In genomic region chr20:50652702-50653294, GRCh38 we compare ENCODE assay signal across 1 cellular context.
TF ChIP-seq lines count a peak whose summit lies in the region.

No MANE protein-coding gene starts in this region.

TF ChIP-seq in HepG2, 621 proteins besides CTCF, POLR2A, EP300 and RAD21 (continued from another document):
- TF ChIP-seq NR0B2 (CRISPR knock-in tag; IDR thresholded peaks at IDR 0.05) (no peak), TGIF2 (CRISPR knock-in tag; IDR thresholded peaks at IDR 0.05) (no peak), IRF1 (CRISPR knock-in tag; IDR thresholded peaks at IDR 0.05; ENCODE audit: low read depth) (no peak), KAT2B (IDR thresholded peaks at IDR 0.05; ENCODE audit: borderline replicate concordance, low read depth, low read length) (no peak), HES4 (CRISPR knock-in tag; IDR thresholded peaks at IDR 0.05; ENCODE audit: borderline replicate concordance) (no peak), SP140L (CRISPR knock-in tag; IDR thresholded peaks at IDR 0.05; ENCODE audit: borderline replicate concordance) (no peak), FOXK2 (IDR thresholded peaks at IDR 0.05) (no peak), FOXP4 (CRISPR knock-in tag; IDR thresholded peaks at IDR 0.05) (no peak), LRRFIP1 (CRISPR knock-in tag; conservative IDR thresholded peaks at IDR 0.05) (no peak), U2AF1 (optimal IDR thresholded peaks at IDR 0.05; ENCODE audit: low read depth, low read length) (no peak), FOXA3 (CRISPR knock-in tag; IDR thresholded peaks at IDR 0.05) (peak; percentile 33), ZNF749 (CRISPR knock-in tag; IDR thresholded peaks at IDR 0.05; ENCODE audit: borderline replicate concordance) (no peak), ZNF652 (CRISPR knock-in tag; IDR thresholded peaks at IDR 0.05; ENCODE audit: borderline replicate concordance, low read depth) (peak; percentile 80), MAFK (conservative IDR thresholded peaks at IDR 0.05 in 1 of 2, IDR thresholded peaks at IDR 0.05 in 1 of 2; ENCODE audit: low read length in 2 of 2) (no peak), SAP130 (CRISPR knock-in tag; IDR thresholded peaks at IDR 0.05; ENCODE audit: low read depth) (no peak), CBX5 (CRISPR knock-in tag; IDR thresholded peaks at IDR 0.05; ENCODE audit: borderline replicate concordance) (no peak), PLSCR1 (CRISPR knock-in tag; IDR thresholded peaks at IDR 0.05; ENCODE audit: borderline replicate concordance) (no peak)
